7 cellular contexts compared by ENCODE assay signal in genomic region chr7:157139142-157140117, GRCh38. TPM values are rescaled to one million over a fixed set of nuclear protein-coding genes. Genes with fewer than 3 reads are reported as not detected.
DNase-seq lines count a peak whose midpoint lies in the region; ATAC-seq lines count a peak whose summit lies in the region.

No MANE protein-coding gene starts in this region.

- no peaks in the 10 kb centered on the region for H3K9me3 ChIP-seq in SJCRH30 (replicated peaks)
- no peaks in the 10 kb centered on the region for H3K9me3 ChIP-seq in iPS-18a (ENCODE audit: control insufficient read depth, low read depth, low read length)

- H3K9ac ChIP-seq in iPS-18a (ENCODE audit: low read length): peak overlapping the region; percentile 83

- H3K36me3 ChIP-seq in SJCRH30 (peaks cover 21% of the 10 kb centered on the region), iPS-18a (ENCODE audit: control insufficient read depth, low read depth, low read length) (peaks cover 18% of the 10 kb centered on the region)

- peak overlapping the region; percentile 96 for H3K4me3 ChIP-seq in SJCRH30
- H3K4me3 ChIP-seq in iPS-18a (ENCODE audit: low read length): peak overlapping the region; percentile 89

- peak; percentile 48 for ATAC-seq in GM18873 (IDR thresholded peaks at IDR 0.05; ENCODE audit: low FRiP score, unreplicated experiment)
- ATAC-seq in HG02970 (IDR thresholded peaks at IDR 0.05; ENCODE audit: low FRiP score, unreplicated experiment): peak; percentile 13

- H3K27me3 ChIP-seq in SJCRH30 (no peaks in the 10 kb centered on the region), iPS-18a (ENCODE audit: control insufficient read depth, insufficient read depth, low read length) (no peaks in the 10 kb centered on the region)

- H3K27ac ChIP-seq in SJCRH30: peak overlapping the region; percentile 80
- H3K27ac ChIP-seq in iPS-18a (ENCODE audit: low read length): no peak overlapping the region

- peak; percentile 21 to 42 for DNase-seq in SJCRH30
- DNase-seq in amniotic stem cell (lab: John Stamatoyannopoulos, UW): peak; percentile 60
- peak; percentile 48 for DNase-seq in stimulated activated CD4-positive, alpha-beta T cell treated with anti-CD3 and anti-CD28 coated beads, Interleukin-12 subunit alpha, Interleukin-12 subunit beta, amount 100 ng/mL, for 4 hours
- DNase-seq in COR-L47 (lab: John Stamatoyannopoulos, UW): no peak

- H3K4me1 ChIP-seq in SJCRH30: peaks cover 9% of the 10 kb centered on the region
- peaks cover 11% of the 10 kb centered on the region for H3K4me1 ChIP-seq in iPS-18a (ENCODE audit: control insufficient read depth, low read depth, low read length)

RNA-seq across cellular contexts. Expression of gene UBE3C, which starts 0.7 kb away (rescaled TPM):
- 122 and 128 TPM in 2 replicates for total RNA-seq in SJCRH30 (2014; rRNA removed; shearing (Covaris generic))
